ENCODE assay signal across 1 cellular context in the genomic region with DNA sequence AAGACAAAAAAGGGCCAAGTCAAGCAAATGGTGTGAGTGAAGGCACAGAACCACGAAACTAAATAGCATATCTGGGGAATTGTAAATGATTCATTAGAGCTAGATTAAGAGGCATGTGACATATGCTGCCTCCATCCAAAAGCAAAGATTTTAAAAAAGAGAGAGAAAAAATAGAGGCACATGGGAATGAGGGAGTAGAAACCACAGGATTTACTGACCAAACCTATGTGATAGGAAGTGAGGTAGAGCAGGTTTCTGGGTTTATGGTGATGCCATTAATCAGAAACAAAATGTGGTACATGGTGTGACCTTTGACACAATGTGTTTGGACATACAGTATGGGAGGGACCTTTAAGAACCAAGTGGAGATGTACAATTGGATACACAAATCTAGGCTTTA.
TF ChIP-seq lines count a peak whose summit lies in the region.

No MANE protein-coding gene starts in this region.

TF ChIP-seq in K562, 482 proteins besides CTCF, POLR2A, EP300 and RAD21:
- TF ChIP-seq PRMT5 (CRISPR knock-in tag; IDR thresholded peaks at IDR 0.05) (no peak), FUS (optimal IDR thresholded peaks at IDR 0.05; ENCODE audit: low read depth, low read length) (no peak), NR2C1 (IDR thresholded peaks at IDR 0.05) (no peak), NR2C1 (tag; IDR thresholded peaks at IDR 0.05) (peak; percentile 18; the same call in 1 of the 2 replicates), SIRT6 (IDR thresholded peaks at IDR 0.05; ENCODE audit: low read depth, low read length) (no peak), NFE2L1 (tag; IDR thresholded peaks at IDR 0.05; ENCODE audit: borderline replicate concordance, low read depth) (no peak)
TF ChIP-seq in K562: peak in this region for 1.
